ENCODE assay signal across 8 cellular contexts in the genomic region with DNA sequence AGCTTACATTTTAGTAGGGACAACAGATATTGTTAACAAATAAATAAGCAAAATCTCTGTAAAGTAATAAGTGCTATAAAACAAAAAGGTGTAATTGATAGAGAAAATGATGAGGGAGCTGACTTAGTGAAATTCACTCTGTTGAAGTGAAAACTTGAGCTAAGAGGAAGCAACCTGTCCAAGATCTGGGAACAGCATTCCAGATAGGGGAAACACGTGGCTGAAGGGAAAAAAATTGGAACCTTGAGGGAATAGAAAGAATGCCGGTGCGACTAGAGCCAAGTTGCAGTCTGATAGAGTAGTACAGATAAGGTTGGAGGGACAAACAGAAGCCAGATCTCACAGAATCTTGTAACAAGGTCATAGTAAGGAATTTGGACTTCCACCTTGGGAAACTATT. TPM values are rescaled to one million over a fixed set of nuclear protein-coding genes. Genes with fewer than 3 reads are reported as not detected.
DNase-seq lines count a peak whose midpoint lies in the region; ATAC-seq and TF ChIP-seq lines count a peak whose summit lies in the region.

No MANE protein-coding gene starts in this region.

- no peak for TF ChIP-seq EP300 in ovary (IDR thresholded peaks at IDR 0.05)

- no peaks in the 10 kb centered on the region for H3K27me3 ChIP-seq in ovary

- peak overlapping the region; percentile 98 for H3K4me2 ChIP-seq in OCI-LY7 (ENCODE audit: low read length)

- no peaks in the 10 kb centered on the region for H4K20me1 ChIP-seq in OCI-LY7 (ENCODE audit: insufficient read depth, low read length)

- POLR2A ChIA-PET in OCI-LY7 (lab: Charles Lee) = no interaction called here

- peaks cover 31% of the 10 kb centered on the region for H3K36me3 ChIP-seq in OCI-LY7 (ENCODE audit: insufficient read depth, low read length)
- no peaks in the 10 kb centered on the region for H3K36me3 ChIP-seq in ovary

- 1 to 3% (median 2%) methylated on average over 3 of the region's 3 CpGs for WGBS in ovary, 3 donors

- no TSS peak for BruUV-seq in OCI-LY7 (replicated peaks; lab: Mats Ljungman, UMichigan)

- H3K9me3 ChIP-seq in OCI-LY7 (ENCODE audit: low read length) (no peaks in the 10 kb centered on the region), ovary (no peaks in the 10 kb centered on the region)

- H3K27ac ChIP-seq in OCI-LY7 (ENCODE audit: low read depth, low read length, poor library complexity, severe bottlenecking) (no peak overlapping the region), ovary (peak overlapping the region in 1 of 2 donors; percentile 82)

- no peak for TF ChIP-seq POLR2A in ovary (IDR thresholded peaks at IDR 0.05)

- peaks cover 33% of the 10 kb centered on the region for H3K79me2 ChIP-seq in OCI-LY7 (ENCODE audit: insufficient read depth, low read depth, low read length)

- H3K4me3 ChIP-seq in OCI-LY7 (ENCODE audit: low read depth, low read length, poor library complexity, severe bottlenecking) = peak overlapping the region; percentile 98
- H3K4me3 ChIP-seq in epithelial cell of esophagus (ENCODE audit: low read length) = peak overlapping the region; percentile 86
- H3K4me3 ChIP-seq in ovary = peak overlapping the region; percentile 81

- DNase-seq in ELF-1 (ENCODE audit: low read depth, low spot score) (peak; percentile 5), OCI-LY7 (ENCODE audit: low spot score) (no peak), epithelial cell of esophagus (ENCODE audit: low read depth) (no peak), ovary (no peak), kidney glomerular epithelial cell (lab: John Stamatoyannopoulos, UW) (no peak), GF-D8 (lab: John Stamatoyannopoulos, UW) (no peak)

- H2AFZ ChIP-seq in OCI-LY7 (ENCODE audit: low read length) = peak overlapping the region; percentile 99

- H3K9me2 ChIP-seq in OCI-LY7 (ENCODE audit: insufficient read depth, low read length) = no peaks in the 10 kb centered on the region

- ATAC-seq in GM19324 (IDR thresholded peaks at IDR 0.05; ENCODE audit: low FRiP score, unreplicated experiment) = no peak
- no peak for ATAC-seq in GM19328 (IDR thresholded peaks at IDR 0.05; ENCODE audit: unreplicated experiment)

- CTCF ChIA-PET in OCI-LY7 (lab: Charles Lee; ENCODE audit: unreplicated experiment) = no interaction called here

- TF ChIP-seq CTCF in OCI-LY7 (conservative IDR thresholded peaks at IDR 0.05; ENCODE audit: low read length) = no peak
- TF ChIP-seq CTCF in epithelial cell of esophagus (IDR thresholded peaks at IDR 0.05; ENCODE audit: insufficient read depth, low read depth, low read length, missing control alignments) = no peak
- no peak for TF ChIP-seq CTCF in ovary (IDR thresholded peaks at IDR 0.05)

- peaks cover 17% of the 10 kb centered on the region for H3K4me1 ChIP-seq in OCI-LY7 (ENCODE audit: insufficient read depth, low read length, poor library complexity, severe bottlenecking)
- H3K4me1 ChIP-seq in ovary (ENCODE audit: insufficient read depth) = no peaks in the 10 kb centered on the region

- intact Hi-C loops in OCI-LY7 (cut with micrococcal nuclease; ENCODE audit: unreplicated experiment) (no loop called here), ovary (cut with DNase I) (no loop called here)

RNA-seq across cellular contexts. Expression of a gene that starts 0.6 kb away (rescaled TPM):
- total RNA-seq in OCI-LY7 (2014; rRNA removed; shearing (Covaris generic)) = 14.2 and 18.1 TPM in 2 replicates
- total RNA-seq in OCI-LY7 (2022) (30.6 and 35.2 TPM in 2 replicates), ovary (10 to 100 TPM; 11.3 to 20.3 (median 19.6) TPM)
- polyA plus RNA-seq in ovary = 10 to 100 TPM in 1 of 2 donors, 1 to 10 TPM in 1; 8.8 to 14.9 TPM

RNA-seq across cellular contexts. Expression of a gene that starts 34.6 kb away (rescaled TPM):
- 39.6 and 46.5 TPM in 2 replicates for total RNA-seq in OCI-LY7 (2014; rRNA removed; shearing (Covaris generic))
- 132 and 146 TPM in 2 replicates for total RNA-seq in OCI-LY7 (2022)
- 10 to 100 TPM; 16.8 to 40.0 (median 31.1) TPM for total RNA-seq in ovary
- 10 to 100 TPM; 10.9 to 37.1 TPM for polyA plus RNA-seq in ovary
